1 cellular context compared by ENCODE assay signal in genomic region chr13:110576736-110577476, GRCh38.
TF ChIP-seq lines count a peak whose summit lies in the region.

No MANE protein-coding gene starts in this region.

TF ChIP-seq in liver, 16 proteins besides CTCF, POLR2A, EP300 and RAD21 (continued from another document):
- TF ChIP-seq HNF4A (conservative IDR thresholded peaks at IDR 0.05) (peak; percentile 77 to 79), FOXA2 (IDR thresholded peaks at IDR 0.05) (peak; percentile 95), EGR1 (IDR thresholded peaks at IDR 0.05; ENCODE audit: low read depth in 2 of 2) (peak in 1 of 2 donors; percentile 47), SP1 (IDR thresholded peaks at IDR 0.05) (peak; percentile 83), JUND (IDR thresholded peaks at IDR 0.05) (peak; percentile 72 to 90), MAX (IDR thresholded peaks at IDR 0.05) (peak; percentile 49), HNF4G (IDR thresholded peaks at IDR 0.05) (peak; percentile 51)
